8 cellular contexts compared by ENCODE assay signal in genomic region chr11:804599-804964, GRCh38. TPM values are rescaled to one million over a fixed set of nuclear protein-coding genes. Genes with fewer than 3 reads are reported as not detected.
DNase-seq lines count a peak whose midpoint lies in the region; ATAC-seq and TF ChIP-seq lines count a peak whose summit lies in the region.

No MANE protein-coding gene starts in this region.

- H3K36me3 Mint-ChIP-seq in activated T-helper 1 cell treated with anti-CD3 and anti-CD28 coated beads, Interleukin-12 subunit alpha, Interleukin-12 subunit beta, Interleukin-2, Interleukin-4 antibody, amounts not matched to agents 30 ng/mL and 10 ng/mL and 1 ng/mL, durations not matched to agents 14 hours and 24 hours and 36 hours (ENCODE audit: low read depth), result no peaks in the 10 kb centered on the region

- POLR2A ChIA-PET in SK-N-SH (lab: Yijun Ruan, JAX), result interaction anchor here (1.6 to 2.0 kb wide), 2 partner anchors 10 to 14 kb away, joined by 7 to 8 read pairs; partner anchors contain the start of gene PNPLA2

- no peak for TF ChIP-seq CTCF in SK-N-SH (IDR thresholded peaks at IDR 0.05)

- H3K4me3 ChIP-seq in SK-N-SH (ENCODE audit: low read depth in 2 of 2, low read length in 1 of 2) (peak overlapping the region; percentile 62 to 72), iPS-18c (ENCODE audit: insufficient read depth, low read depth, low read length) (peak overlapping the region; percentile 58)

- H3K9ac ChIP-seq in SK-N-SH, result peak overlapping the region; percentile 64

- no peaks in the 10 kb centered on the region for H3K9me2 ChIP-seq in SK-N-SH

- TF ChIP-seq POLR2A in erythroblast (IDR thresholded peaks at IDR 0.05; ENCODE audit: low read length), result no peak

- H2AFZ ChIP-seq in SK-N-SH (ENCODE audit: low read depth), result no peak overlapping the region

- peak overlapping the region; percentile 94 for H3K4me2 ChIP-seq in SK-N-SH

- peak overlapping the region; percentile 63 for H3K27ac Mint-ChIP-seq in activated T-helper 1 cell treated with anti-CD3 and anti-CD28 coated beads, Interleukin-12 subunit alpha, Interleukin-12 subunit beta, Interleukin-2, Interleukin-4 antibody, amounts not matched to agents 30 ng/mL and 10 ng/mL and 1 ng/mL, durations not matched to agents 14 hours and 24 hours and 36 hours
- H3K27ac Mint-ChIP-seq in stimulated activated naive CD8-positive, alpha-beta T cell treated with anti-CD3 and anti-CD28 coated beads, Interleukin-15, amount 100 ng/mL, for 72 hours, result peak overlapping the region; percentile 26 to 76

- ATAC-seq in SK-N-SH treated with all-trans-retinoic acid at 6 μM for 48 hours, result no peak; the same call in 2 of the 3 replicates
- no peak for ATAC-seq in stimulated activated naive CD8-positive, alpha-beta T cell treated with anti-CD3 and anti-CD28 coated beads, Interleukin-15, amount 100 ng/mL, for 72 hours
- no peak for ATAC-seq in GM21619 (IDR thresholded peaks at IDR 0.05; ENCODE audit: unreplicated experiment)

- CTCF ChIA-PET in SK-N-SH (lab: Yijun Ruan, JAX), result interaction anchor here (0.9 to 2.9 kb wide), 3 partner anchors 14 to 43 kb away, joined by 3 to 13 read pairs (median 3); partner anchors contain the start of gene CEND1

- peaks cover 16% of the 10 kb centered on the region for H3F3A ChIP-seq in SK-N-SH (replicated peaks; ENCODE audit: insufficient read depth)

- H3K4me3 Mint-ChIP-seq in activated T-helper 1 cell treated with anti-CD3 and anti-CD28 coated beads, Interleukin-12 subunit alpha, Interleukin-12 subunit beta, Interleukin-2, Interleukin-4 antibody, amounts not matched to agents 30 ng/mL and 10 ng/mL and 1 ng/mL, durations not matched to agents 14 hours and 24 hours and 36 hours, result peak overlapping the region; percentile 81
- H3K4me3 Mint-ChIP-seq in stimulated activated naive CD8-positive, alpha-beta T cell treated with anti-CD3 and anti-CD28 coated beads, Interleukin-15, amount 100 ng/mL, for 72 hours, result peak overlapping the region; percentile 84

- no peaks in the 10 kb centered on the region for H4K20me1 ChIP-seq in SK-N-SH (ENCODE audit: insufficient read depth)

- H3K4me1 Mint-ChIP-seq in activated T-helper 1 cell treated with anti-CD3 and anti-CD28 coated beads, Interleukin-12 subunit alpha, Interleukin-12 subunit beta, Interleukin-2, Interleukin-4 antibody, amounts not matched to agents 30 ng/mL and 10 ng/mL and 1 ng/mL, durations not matched to agents 14 hours and 24 hours and 36 hours (ENCODE audit: low read depth), result peaks cover 6% of the 10 kb centered on the region
- peaks cover 61% of the 10 kb centered on the region for H3K4me1 Mint-ChIP-seq in stimulated activated naive CD8-positive, alpha-beta T cell treated with anti-CD3 and anti-CD28 coated beads, Interleukin-15, amount 100 ng/mL, for 72 hours

- no peak for TF ChIP-seq RAD21 in SK-N-SH (IDR thresholded peaks at IDR 0.05; ENCODE audit: low read length)

- 32% methylated on average over 10 of the region's 18 CpGs for WGBS in SK-N-SH (ENCODE audit: low lambda C conversion rate)

- H3K9me3 ChIP-seq in SK-N-SH, result no peaks in the 10 kb centered on the region
- H3K9me3 ChIP-seq in iPS-18c (ENCODE audit: control insufficient read depth, insufficient read depth, low read length), result no peaks in the 10 kb centered on the region

- no peak for TF ChIP-seq EP300 in SK-N-SH (IDR thresholded peaks at IDR 0.05; ENCODE audit: borderline replicate concordance in 1 of 2, low read depth in 1 of 2, low read length in 1 of 2)

- no peaks in the 10 kb centered on the region for H3K27me3 ChIP-seq in SK-N-SH (ENCODE audit: insufficient read depth)

- H3K79me2 ChIP-seq in SK-N-SH (ENCODE audit: insufficient read depth), result peaks cover 54% of the 10 kb centered on the region

- no peaks in the 10 kb centered on the region for H3K9me3 Mint-ChIP-seq in activated T-helper 1 cell treated with anti-CD3 and anti-CD28 coated beads, Interleukin-12 subunit alpha, Interleukin-12 subunit beta, Interleukin-2, Interleukin-4 antibody, amounts not matched to agents 30 ng/mL and 10 ng/mL and 1 ng/mL, durations not matched to agents 14 hours and 24 hours and 36 hours
- H3K9me3 Mint-ChIP-seq in stimulated activated naive CD8-positive, alpha-beta T cell treated with anti-CD3 and anti-CD28 coated beads, Interleukin-15, amount 100 ng/mL, for 72 hours, result no peaks in the 10 kb centered on the region

- peak; percentile 55 for DNase-seq in SK-N-SH
- DNase-seq in activated T-helper 1 cell treated with anti-CD3 and anti-CD28 coated beads, Interleukin-12 subunit alpha, Interleukin-12 subunit beta, Interleukin-2, Interleukin-4 antibody, amounts not matched to agents 30 ng/mL and 10 ng/mL and 1 ng/mL, durations not matched to agents 14 hours and 24 hours and 36 hours (ENCODE audit: low spot score), result no peak
- DNase-seq in stimulated activated naive CD8-positive, alpha-beta T cell treated with anti-CD3 and anti-CD28 coated beads, Interleukin-15, amount 100 ng/mL, for 72 hours, result no peak
- DNase-seq in anterior cingulate cortex (lab: John Stamatoyannopoulos, UW), result no peak
- no peak for DNase-seq in erythroblast (lab: John Stamatoyannopoulos, UW)

- H3K27ac ChIP-seq in SK-N-SH (ENCODE audit: low read depth in 2 of 2, low read length in 1 of 2), result peak overlapping the region in 1 of 2 experiments; percentile 78; a peak in 2 of 4 replicates

- no peaks in the 10 kb centered on the region for H3K27me3 Mint-ChIP-seq in activated T-helper 1 cell treated with anti-CD3 and anti-CD28 coated beads, Interleukin-12 subunit alpha, Interleukin-12 subunit beta, Interleukin-2, Interleukin-4 antibody, amounts not matched to agents 30 ng/mL and 10 ng/mL and 1 ng/mL, durations not matched to agents 14 hours and 24 hours and 36 hours (ENCODE audit: insufficient read depth)
- H3K27me3 Mint-ChIP-seq in stimulated activated naive CD8-positive, alpha-beta T cell treated with anti-CD3 and anti-CD28 coated beads, Interleukin-15, amount 100 ng/mL, for 72 hours, result no peaks in the 10 kb centered on the region

- peaks cover 0 to 35% of the 10 kb centered on the region in 2 experiments for H3K36me3 ChIP-seq in SK-N-SH (replicated peaks in 1 of 2; ENCODE audit: control insufficient read depth in 1 of 2, insufficient read depth in 2 of 2, low read length in 1 of 2)

- peaks cover 14 to 18% of the 10 kb centered on the region in 2 experiments; a peak in 2 of 4 replicates for H3K4me1 ChIP-seq in SK-N-SH (ENCODE audit: control insufficient read depth in 1 of 2, insufficient read depth in 2 of 2, low read depth in 1 of 2, low read length in 1 of 2)

- intact Hi-C loops in activated T-helper 1 cell treated with anti-CD3 and anti-CD28 coated beads, Interleukin-12 subunit alpha, Interleukin-12 subunit beta, Interleukin-2, Interleukin-4 antibody, amounts not matched to agents 30 ng/mL and 10 ng/mL and 1 ng/mL, durations not matched to agents 14 hours and 24 hours and 36 hours (cut with micrococcal nuclease), result no loop called here

TF ChIP-seq in SK-N-SH, 30 proteins besides CTCF, POLR2A, EP300 and RAD21:
- no peak for TF ChIP-seq POLR2AphosphoS5 (IDR thresholded peaks at IDR 0.05; ENCODE audit: low read depth, low read length)

RNA-seq across cellular contexts. Expression of gene PIDD1, which starts 0.4 kb away (rescaled TPM):
- 25.5 and 27.4 TPM in 2 replicates for polyA plus RNA-seq in SK-N-SH (2012; rRNA removed)
- polyA plus RNA-seq in SK-N-SH (2012; cell fraction: cytosol; rRNA removed), result 4.7 and 7.9 TPM in 2 replicates
- 191 and 281 TPM in 2 replicates for polyA plus RNA-seq in SK-N-SH (2012; cell fraction: nucleus; rRNA removed)
- total RNA-seq in activated T-helper 1 cell treated with anti-CD3 and anti-CD28 coated beads, Interleukin-12 subunit alpha, Interleukin-12 subunit beta, Interleukin-2, Interleukin-4 antibody, amounts not matched to agents 30 ng/mL and 10 ng/mL and 1 ng/mL, durations not matched to agents 14 hours and 24 hours and 36 hours, result 25.2 and 27.9 TPM in 2 replicates

RNA-seq across cellular contexts. Expression of gene RPLP2, which starts 5.2 kb away (rescaled TPM):
- polyA plus RNA-seq in SK-N-SH (2012; rRNA removed), result 390 and 799 TPM in 2 replicates
- 554 and 966 TPM in 2 replicates for polyA plus RNA-seq in SK-N-SH (2012; cell fraction: cytosol; rRNA removed)
- polyA plus RNA-seq in SK-N-SH (2012; cell fraction: nucleus; rRNA removed), result 280 and 461 TPM in 2 replicates
- 2,072 and 2,148 TPM in 2 replicates for total RNA-seq in activated T-helper 1 cell treated with anti-CD3 and anti-CD28 coated beads, Interleukin-12 subunit alpha, Interleukin-12 subunit beta, Interleukin-2, Interleukin-4 antibody, amounts not matched to agents 30 ng/mL and 10 ng/mL and 1 ng/mL, durations not matched to agents 14 hours and 24 hours and 36 hours

RNA-seq across cellular contexts. Expression of gene SLC25A22, which starts 6.5 kb away (rescaled TPM):
- polyA plus RNA-seq in SK-N-SH (2012; rRNA removed), result 40.2 and 50.9 TPM in 2 replicates
- 20.4 and 33.0 TPM in 2 replicates for polyA plus RNA-seq in SK-N-SH (2012; cell fraction: cytosol; rRNA removed)
- polyA plus RNA-seq in SK-N-SH (2012; cell fraction: nucleus; rRNA removed), result 136 and 178 TPM in 2 replicates
- total RNA-seq in activated T-helper 1 cell treated with anti-CD3 and anti-CD28 coated beads, Interleukin-12 subunit alpha, Interleukin-12 subunit beta, Interleukin-2, Interleukin-4 antibody, amounts not matched to agents 30 ng/mL and 10 ng/mL and 1 ng/mL, durations not matched to agents 14 hours and 24 hours and 36 hours, result 87.6 and 92.0 TPM in 2 replicates

RNA-seq across cellular contexts. Expression of gene PNPLA2, which starts 14.1 kb away (rescaled TPM):
- polyA plus RNA-seq in SK-N-SH (2012; rRNA removed), result 47.7 and 60.3 TPM in 2 replicates
- polyA plus RNA-seq in SK-N-SH (2012; cell fraction: cytosol; rRNA removed), result 24.0 and 41.7 TPM in 2 replicates
- 222 and 344 TPM in 2 replicates for polyA plus RNA-seq in SK-N-SH (2012; cell fraction: nucleus; rRNA removed)
- total RNA-seq in activated T-helper 1 cell treated with anti-CD3 and anti-CD28 coated beads, Interleukin-12 subunit alpha, Interleukin-12 subunit beta, Interleukin-2, Interleukin-4 antibody, amounts not matched to agents 30 ng/mL and 10 ng/mL and 1 ng/mL, durations not matched to agents 14 hours and 24 hours and 36 hours, result 63.3 and 64.0 TPM in 2 replicates

RNA-seq across cellular contexts. Expression of gene CEND1, which starts 14.7 kb away (rescaled TPM):
- 2.9 and 3.6 TPM in 2 replicates for polyA plus RNA-seq in SK-N-SH (2012; rRNA removed)
- 2.0 and 3.0 TPM in 2 replicates for polyA plus RNA-seq in SK-N-SH (2012; cell fraction: cytosol; rRNA removed)
- 3.6 and 5.8 TPM in 2 replicates for polyA plus RNA-seq in SK-N-SH (2012; cell fraction: nucleus; rRNA removed)
- 7.1 and 7.2 TPM in 2 replicates for total RNA-seq in activated T-helper 1 cell treated with anti-CD3 and anti-CD28 coated beads, Interleukin-12 subunit alpha, Interleukin-12 subunit beta, Interleukin-2, Interleukin-4 antibody, amounts not matched to agents 30 ng/mL and 10 ng/mL and 1 ng/mL, durations not matched to agents 14 hours and 24 hours and 36 hours
